Comparison of ENCODE assay signal across 8 cellular contexts in the genomic region with DNA sequence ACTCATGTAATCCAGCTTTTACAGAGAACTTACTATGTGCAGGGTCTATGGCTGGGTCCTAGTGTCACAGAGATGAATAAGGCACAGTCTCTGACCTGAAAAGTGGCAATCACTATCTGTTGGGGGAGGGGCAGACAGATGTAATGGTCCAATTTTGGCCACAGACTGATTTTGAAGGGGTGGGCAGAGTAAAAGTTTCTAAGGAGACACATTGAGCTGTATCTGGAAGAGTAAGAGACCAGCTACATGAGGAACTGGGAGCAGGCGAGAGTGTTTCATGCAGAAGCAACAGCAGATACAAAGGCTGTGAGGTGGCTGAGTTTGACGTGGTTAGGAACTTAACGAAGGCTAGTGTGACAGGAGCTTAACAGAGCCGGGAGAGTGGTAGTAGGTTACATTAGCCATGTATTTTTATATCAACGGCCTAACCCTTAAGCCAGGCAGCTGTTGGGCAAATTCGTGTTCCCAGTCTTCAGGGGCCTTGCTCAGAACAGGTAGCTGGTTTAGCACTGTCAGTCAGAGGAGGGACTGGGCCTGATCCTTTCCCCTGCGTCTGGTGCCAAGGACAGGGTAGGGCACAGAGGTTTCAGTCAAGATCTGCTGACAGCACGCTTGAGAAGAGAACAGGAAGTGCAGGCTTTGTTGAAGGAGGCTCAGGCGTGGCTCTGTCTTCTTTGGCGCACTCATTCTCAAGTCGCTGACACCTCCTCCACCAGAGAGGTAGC. TPM values are rescaled to one million over a fixed set of nuclear protein-coding genes. Genes with fewer than 3 reads are reported as not detected.
A peak's percentile ranks its signal among the peaks of the same experiment; 100 is the strongest.
DNase-seq lines count a peak whose midpoint lies in the region; ATAC-seq and TF ChIP-seq lines count a peak whose summit lies in the region.

No MANE protein-coding gene starts in this region.

- peaks cover 58% of the 10 kb centered on the region for H3K4me1 ChIP-seq in CD4-positive, alpha-beta memory T cell (ENCODE audit: insufficient read depth, low read length)

- H3K27me3 Mint-ChIP-seq in CD4-positive, alpha-beta memory T cell = no peaks in the 10 kb centered on the region

- H3K9me3 ChIP-seq in CD4-positive, alpha-beta memory T cell (ENCODE audit: control insufficient read depth in 1 of 2, low read length in 2 of 2) = no peaks in the 10 kb centered on the region

- H3K4me1 Mint-ChIP-seq in CD4-positive, alpha-beta memory T cell = peaks cover 45 to 65% (median 55%) of the 10 kb centered on the region in 4 donors

- peak overlapping the region; percentile 99 to 100 (median 99) for H3K27ac Mint-ChIP-seq in CD4-positive, alpha-beta memory T cell

- peak; percentile 79 to 87 (median 84) for DNase-seq in CD4-positive, alpha-beta memory T cell
- DNase-seq in KG1 (lab: John Stamatoyannopoulos, UW) (peak; percentile 82), erythroblast (lab: John Stamatoyannopoulos, UW) (peak; percentile 55 to 66), putamen (ENCODE audit: low spot score) (peak; percentile 61), NCI-H2081 (lab: John Stamatoyannopoulos, UW) (no peak), hepatic stellate cell (ENCODE audit: low spot score) (no peak)
- DNase-seq in activated CD4-positive, alpha-beta T cell treated with anti-CD3 and anti-CD28 coated beads, Interleukin-2, amount 50 U/mL, for 1 hour = peak; percentile 63

- peak overlapping the region; percentile 89 to 97 (median 92) for H3K4me3 Mint-ChIP-seq in CD4-positive, alpha-beta memory T cell

- no peak for TF ChIP-seq POLR2A in erythroblast (IDR thresholded peaks at IDR 0.05; ENCODE audit: low read length)

- peak; percentile 27 for ATAC-seq in GM21526 (IDR thresholded peaks at IDR 0.05; ENCODE audit: low FRiP score, unreplicated experiment)

- H3K36me3 ChIP-seq in CD4-positive, alpha-beta memory T cell (ENCODE audit: insufficient read depth, low read length) = no peaks in the 10 kb centered on the region

- H3K27ac ChIP-seq in CD4-positive, alpha-beta memory T cell (ENCODE audit: low read depth, low read length) = peak overlapping the region; percentile 94

- POLR2A ChIA-PET in CD4-positive, alpha-beta memory T cell (lab: Charles Lee; ENCODE audit: partially characterized antibody) = interaction anchor here (0.9 to 9.1 kb wide), 44 partner anchors 10 to 245 kb away, joined by 3 to 659 read pairs (median 10); a partner anchor contains a TSS

- CTCF ChIA-PET in CD4-positive, alpha-beta memory T cell (lab: Charles Lee; ENCODE audit: partially characterized antibody) = interaction anchor here (0.7 to 25.8 kb wide), 58 partner anchors 15 to 333 kb away, joined by 3 to 934 read pairs (median 8); a partner anchor contains a TSS

- peaks cover 4 to 25% of the 10 kb centered on the region in 2 donors for H3K36me3 Mint-ChIP-seq in CD4-positive, alpha-beta memory T cell

- intact Hi-C loops in CD4-positive, alpha-beta memory T cell (cut with micrococcal nuclease) = loop anchor here (1.0 to 2.0 kb wide), 4 partner anchors 13 to 218 kb away; no protein-coding TSS in a partner anchor

- H3K9me3 Mint-ChIP-seq in CD4-positive, alpha-beta memory T cell = peaks cover 0 to 2% (median 0%) of the 10 kb centered on the region in 8 donors

- peak overlapping the region; percentile 20 to 91 for H3K4me3 ChIP-seq in CD4-positive, alpha-beta memory T cell (ENCODE audit: low read length in 2 of 2)

- no peaks in the 10 kb centered on the region for H3K27me3 ChIP-seq in CD4-positive, alpha-beta memory T cell (ENCODE audit: insufficient read depth, low read length)

RNA-seq across cellular contexts. Expression of a gene that starts 1.4 kb away (rescaled TPM):
- total RNA-seq in CD4-positive, alpha-beta memory T cell = 10 to 100 TPM; 87.1 to 87.4 TPM
- polyA plus RNA-seq in CD4-positive, alpha-beta memory T cell = 10 to 100 TPM; 27.7 to 43.8 TPM

RNA-seq across cellular contexts. Expression of a gene that starts 13.3 kb away (rescaled TPM):
- total RNA-seq in CD4-positive, alpha-beta memory T cell = 100 to 1,000 TPM in 1 of 2 experiments, 10 to 100 TPM in 1; 99.4 to 103 TPM
- polyA plus RNA-seq in CD4-positive, alpha-beta memory T cell = 100 to 1,000 TPM; 124 to 228 TPM

RNA-seq across cellular contexts. Expression of a gene that starts 45.7 kb away (rescaled TPM):
- 10 to 100 TPM; 18.4 to 20.7 TPM for total RNA-seq in CD4-positive, alpha-beta memory T cell
- 10 to 100 TPM; 16.2 to 18.6 TPM for polyA plus RNA-seq in CD4-positive, alpha-beta memory T cell

RNA-seq across cellular contexts. Expression of a gene that starts 56.7 kb away (rescaled TPM):
- 100 to 1,000 TPM; 109 to 112 TPM for total RNA-seq in CD4-positive, alpha-beta memory T cell
- polyA plus RNA-seq in CD4-positive, alpha-beta memory T cell = 10 to 100 TPM; 31.9 to 51.8 TPM

Comparison
In these comparisons a context has a peak if more than half of its experiments do, and no peak if none do; other contexts are left out.
1. DNase-seq: peak in CD4-positive, alpha-beta memory T cell (5 of 5), KG1 (single experiment), activated CD4-positive, alpha-beta T cell treated with anti-CD3 and anti-CD28 coated beads, Interleukin-2, amount 50 U/mL, for 1 hour (single experiment), erythroblast (2 of 2) and putamen (single experiment); none in NCI-H2081 (0 of 2) and hepatic stellate cell (single experiment).